In the genomic region with DNA sequence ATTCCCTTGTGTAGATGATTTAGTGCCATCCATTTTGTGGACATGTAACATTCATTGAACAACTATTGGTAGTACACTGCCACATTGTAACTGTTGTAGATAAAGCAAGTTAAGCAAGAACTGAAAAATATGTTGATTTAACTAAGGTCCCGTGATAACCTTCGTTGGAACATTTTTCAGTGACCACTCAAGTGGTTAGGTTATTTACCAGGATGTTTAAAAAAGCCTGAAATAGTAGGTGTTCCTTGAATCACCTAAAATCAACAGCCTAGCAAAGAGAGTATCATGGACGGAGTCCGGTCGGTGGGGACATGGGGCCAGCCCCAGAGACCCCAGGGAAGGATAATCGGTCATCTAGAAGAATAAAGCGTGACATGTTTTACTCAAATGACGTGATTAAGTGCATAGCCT, we compare ENCODE assay signal across 8 cellular contexts. TPM values are rescaled to one million over a fixed set of nuclear protein-coding genes. Genes with fewer than 3 reads are reported as not detected.
A peak's percentile ranks its signal among the peaks of the same experiment; 100 is the strongest.
DNase-seq lines count a peak whose midpoint lies in the region; ATAC-seq, FAIRE-seq and TF ChIP-seq lines count a peak whose summit lies in the region.
"Had no signal": no experiment of that assay in that cellular context is flagged by ENCODE, and none has a peak within 500 bp of the region (broad histone marks: within the 10 kb centered on the region; RNA-seq: fewer than 3 reads in every experiment).

No MANE protein-coding gene starts in this region.

- peak overlapping the region; percentile 79 for H3K4me3 ChIP-seq in HFF-Myc (replicated peaks; ENCODE audit: low read depth, low read length)
- peak overlapping the region; percentile 76 for H3K4me3 ChIP-seq in hepatocyte
- H3K4me3 ChIP-seq in smooth muscle cell = peak overlapping the region; percentile 85

- H3K27me3 ChIP-seq in hepatocyte (no peaks in the 10 kb centered on the region), smooth muscle cell (ENCODE audit: low read depth) (no peaks in the 10 kb centered on the region)

- no peak for ATAC-seq in left lobe of liver

- H3K79me2 ChIP-seq in hepatocyte = peaks cover 73% of the 10 kb centered on the region
- H3K79me2 ChIP-seq in smooth muscle cell (ENCODE audit: low read depth) = peaks cover 74% of the 10 kb centered on the region

- H3K4me1 ChIP-seq in hepatocyte (ENCODE audit: insufficient read depth) (peaks cover 31% of the 10 kb centered on the region), smooth muscle cell (ENCODE audit: low read depth) (peaks cover 49% of the 10 kb centered on the region)

- 17% methylated on average over 8 of the region's 8 CpGs for WGBS in hepatocyte (ENCODE audit: low lambda C conversion rate, missing lambda C conversion rate)
- 15% methylated on average over 8 of the region's 8 CpGs for WGBS in smooth muscle cell (ENCODE audit: low lambda C conversion rate)

- peaks cover 4% of the 10 kb centered on the region for H3F3A ChIP-seq in smooth muscle cell (ENCODE audit: low read depth)

- FAIRE-seq in RCC 7860 (lab: Jason Lieb, UNC) = no peak

- peaks cover 68% of the 10 kb centered on the region for H4K20me1 ChIP-seq in hepatocyte (ENCODE audit: insufficient read depth, poor library complexity, severe bottlenecking)
- peaks cover 71% of the 10 kb centered on the region for H4K20me1 ChIP-seq in smooth muscle cell (ENCODE audit: low read depth)

- H3K27ac ChIP-seq in VCaP = peak overlapping the region; percentile 100
- H3K27ac ChIP-seq in hepatocyte = peak overlapping the region; percentile 88
- peak overlapping the region; percentile 79 for H3K27ac ChIP-seq in smooth muscle cell (ENCODE audit: low read depth)

- H3K36me3 ChIP-seq in hepatocyte (replicated peaks; ENCODE audit: insufficient read depth, low read depth) = no peaks in the 10 kb centered on the region
- H3K36me3 ChIP-seq in smooth muscle cell (ENCODE audit: low read depth) = no peaks in the 10 kb centered on the region

- H3K9me2 ChIP-seq in hepatocyte (replicated peaks; ENCODE audit: insufficient read depth) = no peaks in the 10 kb centered on the region

- H3K4me2 ChIP-seq in hepatocyte (peak overlapping the region; percentile 83), smooth muscle cell (peak overlapping the region; percentile 88)

- peak overlapping the region; percentile 82 for H3K9ac ChIP-seq in smooth muscle cell (ENCODE audit: low read depth)

- no peaks in the 10 kb centered on the region for H3K9me3 ChIP-seq in hepatocyte (ENCODE audit: low read depth)
- H3K9me3 ChIP-seq in smooth muscle cell (replicated peaks; ENCODE audit: low read depth) = no peaks in the 10 kb centered on the region

- H2AFZ ChIP-seq in hepatocyte (no peak overlapping the region), smooth muscle cell (ENCODE audit: low read depth) (no peak overlapping the region)

- DNase-seq in HFF-Myc (ENCODE audit: extremely low read depth, low read depth) = no peak
- DNase-seq in hepatocyte (ENCODE audit: low spot score) = no peak
- no peak for DNase-seq in smooth muscle cell (lab: John Stamatoyannopoulos, UW; ENCODE audit: unreplicated experiment)
- no peak for DNase-seq in NCI-H2227 (lab: John Stamatoyannopoulos, UW; ENCODE audit: unreplicated experiment)
- DNase-seq in RCC 7860 (ENCODE audit: low spot score) = no peak
- DNase-seq in left lobe of liver (ENCODE audit: low spot score) = no peak
- DNase-seq: NCI-H510A had no signal

- no peak for TF ChIP-seq CTCF in HFF-Myc (IDR thresholded peaks at IDR 0.05; ENCODE audit: low read depth, low read length, missing control alignments)
- TF ChIP-seq CTCF in VCaP (conservative IDR thresholded peaks at IDR 0.05) = no peak
- TF ChIP-seq CTCF in hepatocyte (IDR thresholded peaks at IDR 0.05; ENCODE audit: poor library complexity) = no peak
- TF ChIP-seq CTCF in smooth muscle cell (IDR thresholded peaks at IDR 0.05; ENCODE audit: borderline replicate concordance, insufficient read depth, poor library complexity, severe bottlenecking) = no peak

RNA-seq across cellular contexts. Expression of gene AMD1, which starts 2.6 kb away (rescaled TPM):
- 106 and 108 TPM in 2 replicates for total RNA-seq in hepatocyte
- polyA plus RNA-seq in hepatocyte = 38.5 and 42.7 TPM in 2 replicates
- total RNA-seq in smooth muscle cell = 56.7 and 67.8 TPM in 2 replicates
- 20.8 and 31.2 TPM in 2 replicates for polyA plus RNA-seq in smooth muscle cell
- 14.3 TPM for total RNA-seq in left lobe of liver
